In genomic region chr15:51841401-51842040, GRCh38 we compare ENCODE assay signal across 17 cellular contexts. TPM values are rescaled to one million over a fixed set of nuclear protein-coding genes. Genes with fewer than 3 reads are reported as not detected.
DNase-seq lines count a peak whose midpoint lies in the region; ATAC-seq and TF ChIP-seq lines count a peak whose summit lies in the region.
"Had no signal": no experiment of that assay in that cellular context is flagged by ENCODE, and none has a peak within 500 bp of the region (broad histone marks: within the 10 kb centered on the region; RNA-seq: fewer than 3 reads in every experiment).

No MANE protein-coding gene starts in this region.

- H3K4me1 Mint-ChIP-seq in dendritic cell treated with granulocyte-macrophage colony-stimulating factor and Interleukin-4, amounts not matched to agents 40 ng/mL and 50 ng/mL, for 4 days (ENCODE audit: low read depth), result peaks cover 84% of the 10 kb centered on the region

- ATAC-seq in heart left ventricle (no peak), upper lobe of left lung (ENCODE audit: low FRiP score in 2 of 2) (peak in 1 of 2 donors; percentile 61), GM19023 (IDR thresholded peaks at IDR 0.05; ENCODE audit: unreplicated experiment) (no peak)

- peak overlapping the region; percentile 82 for H3K27ac Mint-ChIP-seq in dendritic cell treated with granulocyte-macrophage colony-stimulating factor and Interleukin-4, amounts not matched to agents 40 ng/mL and 50 ng/mL, for 4 days
- H3K27ac Mint-ChIP-seq: brain had no signal

- TF ChIP-seq POLR2A in heart left ventricle (IDR thresholded peaks at IDR 0.05) (no peak), upper lobe of left lung (IDR thresholded peaks at IDR 0.05) (no peak)

- H3K27me3 Mint-ChIP-seq in dendritic cell treated with granulocyte-macrophage colony-stimulating factor and Interleukin-4, amounts not matched to agents 40 ng/mL and 50 ng/mL, for 4 days, result no peaks in the 10 kb centered on the region
- H3K27me3 Mint-ChIP-seq: activated CD4-positive, alpha-beta T cell treated with anti-CD3 and anti-CD28 coated beads, Interleukin-2, amount 10 ng/mL, durations not matched to agents 24 days and 14 days; brain had no signal

- H3K36me3 ChIP-seq in left ventricle myocardium inferior, result no peaks in the 10 kb centered on the region
- no peaks in the 10 kb centered on the region for H3K36me3 ChIP-seq in heart left ventricle
- no peaks in the 10 kb centered on the region for H3K36me3 ChIP-seq in upper lobe of left lung
- H3K36me3 ChIP-seq: suprapubic skin had no signal

- no peaks in the 10 kb centered on the region for H3K9me3 ChIP-seq in left ventricle myocardium inferior (replicated peaks)
- H3K9me3 ChIP-seq in heart left ventricle, result no peaks in the 10 kb centered on the region
- no peaks in the 10 kb centered on the region for H3K9me3 ChIP-seq in upper lobe of left lung
- H3K9me3 ChIP-seq: MG63, mucosa of descending colon, suprapubic skin had no signal

- TF ChIP-seq CTCF in left ventricle myocardium inferior (IDR thresholded peaks at IDR 0.05; ENCODE audit: borderline replicate concordance) (no peak), heart left ventricle (IDR thresholded peaks at IDR 0.05) (no peak), upper lobe of left lung (IDR thresholded peaks at IDR 0.05) (no peak)

- no peaks in the 10 kb centered on the region for H3K9me3 Mint-ChIP-seq in dendritic cell treated with granulocyte-macrophage colony-stimulating factor and Interleukin-4, amounts not matched to agents 40 ng/mL and 50 ng/mL, for 4 days
- H3K9me3 Mint-ChIP-seq: activated CD4-positive, alpha-beta T cell treated with anti-CD3 and anti-CD28 coated beads, Interleukin-2, amount 10 ng/mL, durations not matched to agents 24 days and 14 days; brain had no signal

- H3K4me3 ChIP-seq in left ventricle myocardium inferior, result no peak overlapping the region
- no peak overlapping the region for H3K4me3 ChIP-seq in heart left ventricle
- no peak overlapping the region for H3K4me3 ChIP-seq in upper lobe of left lung
- H3K4me3 ChIP-seq: MG63, mucosa of descending colon, suprapubic skin had no signal

- DNase-seq in left ventricle myocardium inferior, result no peak
- DNase-seq in heart left ventricle, result no peak
- DNase-seq in OCI-M1 (lab: John Stamatoyannopoulos, UW), result peak; percentile 26
- DNase-seq in upper lobe of left lung, result peak in 1 of 2 donors; percentile 37
- no peak for DNase-seq in germinal center (ENCODE audit: low spot score)
- DNase-seq in NCI-H1930 (lab: John Stamatoyannopoulos, UW), result no peak
- DNase-seq: activated CD4-positive, alpha-beta T cell treated with anti-CD3 and anti-CD28 coated beads, Interleukin-2, amount 10 ng/mL, durations not matched to agents 24 days and 14 days; activated effector memory CD4-positive, alpha-beta T cell treated with anti-CD3 and anti-CD28 coated beads, Interleukin-2, amount 50 U/mL, for 16 hours; DMS153; effector CD4-positive, alpha-beta T cell; foreskin melanocyte; MG63; mucosa of descending colon had no signal

- H3K27me3 ChIP-seq in left ventricle myocardium inferior (ENCODE audit: low read depth) (no peaks in the 10 kb centered on the region), heart left ventricle (no peaks in the 10 kb centered on the region), upper lobe of left lung (no peaks in the 10 kb centered on the region)
- H3K27me3 ChIP-seq: MG63, suprapubic skin had no signal

- H3K4me3 Mint-ChIP-seq in dendritic cell treated with granulocyte-macrophage colony-stimulating factor and Interleukin-4, amounts not matched to agents 40 ng/mL and 50 ng/mL, for 4 days, result peak overlapping the region; percentile 59
- H3K4me3 Mint-ChIP-seq: activated CD4-positive, alpha-beta T cell treated with anti-CD3 and anti-CD28 coated beads, Interleukin-2, amount 10 ng/mL, durations not matched to agents 24 days and 14 days; brain had no signal

- H3K36me3 Mint-ChIP-seq in dendritic cell treated with granulocyte-macrophage colony-stimulating factor and Interleukin-4, amounts not matched to agents 40 ng/mL and 50 ng/mL, for 4 days (ENCODE audit: low read depth), result peaks cover 11% of the 10 kb centered on the region
- H3K36me3 Mint-ChIP-seq: brain had no signal

- intact Hi-C loops in left ventricle myocardium inferior (cut with micrococcal nuclease) (no loop called here), heart left ventricle (cut with DNase I) (no loop called here)
- intact Hi-C loops in dendritic cell treated with granulocyte-macrophage colony-stimulating factor and Interleukin-4, amounts not matched to agents 40 ng/mL and 50 ng/mL, for 4 days (cut with micrococcal nuclease), result no loop called here

- no peak for TF ChIP-seq EP300 in upper lobe of left lung (IDR thresholded peaks at IDR 0.05)

- H3K27ac ChIP-seq in left ventricle myocardium inferior (replicated peaks), result peak overlapping the region; percentile 31
- peak overlapping the region in 1 of 12 donors; percentile 76 for H3K27ac ChIP-seq in heart left ventricle
- peak overlapping the region; percentile 33 to 73 (median 59) for H3K27ac ChIP-seq in upper lobe of left lung
- H3K27ac ChIP-seq: suprapubic skin had no signal

- H3K4me1 ChIP-seq in left ventricle myocardium inferior (peaks cover 94% of the 10 kb centered on the region), heart left ventricle (peaks cover 12 to 98% (median 73%) of the 10 kb centered on the region in 12 donors), upper lobe of left lung (peaks cover 73 to 90% (median 83%) of the 10 kb centered on the region in 4 donors)

- 60 to 68% (median 62%) methylated on average over 5 of the region's 5 CpGs for WGBS in heart left ventricle, 4 donors
- WGBS in upper lobe of left lung, 2 donors, result 48 to 57% methylated on average over 5 of the region's 5 CpGs

RNA-seq across cellular contexts. Expression of gene TMOD3, which starts 12.1 kb away (rescaled TPM):
- total RNA-seq in left ventricle myocardium inferior (30.9 TPM), heart left ventricle (10 to 100 TPM; 12.1 to 34.8 (median 21.4) TPM), upper lobe of left lung (10 to 100 TPM; 40.4 to 81.6 (median 72.7) TPM)
- polyA plus RNA-seq in heart left ventricle, result 10 to 100 TPM in 1 of 2 donors, 1 to 10 TPM in 1; 6.3 to 36.5 TPM
